1 cellular context compared by ENCODE assay signal in genomic region chr10:60073397-60073780, GRCh38.
TF ChIP-seq lines count a peak whose summit lies in the region.

No MANE protein-coding gene starts in this region.

TF ChIP-seq in K562, 482 proteins besides CTCF, POLR2A, EP300 and RAD21 (continued from another document and continues in another):
- TF ChIP-seq ZBTB2 (IDR thresholded peaks at IDR 0.05) (no peak), KDM1A (IDR thresholded peaks at IDR 0.05) (peak; percentile 70 to 78), BMI1 (IDR thresholded peaks at IDR 0.05; ENCODE audit: low read length) (no peak), ZNF511 (CRISPR knock-in tag; IDR thresholded peaks at IDR 0.05) (no peak), SLC30A9 (CRISPR knock-in tag; IDR thresholded peaks at IDR 0.05) (no peak), MCM5 (IDR thresholded peaks at IDR 0.05; ENCODE audit: low read depth) (no peak), ARID2 (IDR thresholded peaks at IDR 0.05) (no peak), ZNF696 (CRISPR knock-in tag; conservative IDR thresholded peaks at IDR 0.05) (no peak), FOXA3 (CRISPR knock-in tag; conservative IDR thresholded peaks at IDR 0.05 in 1 of 2, IDR thresholded peaks at IDR 0.05 in 1 of 2) (peak; percentile 84 to 97; a peak in 3 of 4 replicates), CC2D1A (IDR thresholded peaks at IDR 0.05) (peak; percentile 19; the same call in 1 of the 2 replicates), NRF1 (conservative IDR thresholded peaks at IDR 0.05 in 1 of 2, IDR thresholded peaks at IDR 0.05 in 1 of 2) (no peak), ZNF24 (IDR thresholded peaks at IDR 0.05) (no peak), MED1 (CRISPR knock-in tag; IDR thresholded peaks at IDR 0.05; ENCODE audit: borderline replicate concordance) (no peak), SIX5 (IDR thresholded peaks at IDR 0.05; ENCODE audit: borderline replicate concordance in 1 of 2, insufficient read depth in 1 of 2, low read depth in 1 of 2, low read length in 2 of 2) (no peak), RAD51 (IDR thresholded peaks at IDR 0.05; ENCODE audit: borderline replicate concordance, low read depth) (no peak), THRAP3 (IDR thresholded peaks at IDR 0.05; ENCODE audit: borderline replicate concordance) (no peak), CEBPZ (IDR thresholded peaks at IDR 0.05; ENCODE audit: borderline replicate concordance, low read depth, low read length) (no peak), POLR2H (tag; IDR thresholded peaks at IDR 0.05; ENCODE audit: low read depth) (no peak), ZFPM2 (CRISPR knock-in tag; IDR thresholded peaks at IDR 0.05) (no peak), ESRRB (CRISPR knock-in tag; IDR thresholded peaks at IDR 0.05; ENCODE audit: borderline replicate concordance) (no peak), MYNN (IDR thresholded peaks at IDR 0.05) (0 out of 2 replicates have a peak, but pooled peaks have one; percentile 51), MYNN (CRISPR knock-in tag; IDR thresholded peaks at IDR 0.05) (no peak), FOXO4 (CRISPR knock-in tag; IDR thresholded peaks at IDR 0.05) (no peak), STAT5A (IDR thresholded peaks at IDR 0.05; ENCODE audit: borderline replicate concordance, low read length) (peak; percentile 61; the same call in 1 of the 2 replicates), ZNF780A (CRISPR knock-in tag; IDR thresholded peaks at IDR 0.05) (no peak), TEAD1 (CRISPR knock-in tag; IDR thresholded peaks at IDR 0.05) (peak in 1 of 2 experiments; percentile 50; a peak in 1 of 4 replicates), GTF2A2 (tag; IDR thresholded peaks at IDR 0.05) (no peak), SMARCC2 (IDR thresholded peaks at IDR 0.05; ENCODE audit: low read depth) (peak; percentile 80; the same call in 1 of the 2 replicates), ZNF217 (CRISPR knock-in tag; IDR thresholded peaks at IDR 0.05) (no peak), ZFP91 (CRISPR knock-in tag; IDR thresholded peaks at IDR 0.05) (no peak), ATF4 (CRISPR knock-in tag; IDR thresholded peaks at IDR 0.05) (0 out of 2 replicates have a peak, but pooled peaks have one; percentile 27), ZNF395 (CRISPR knock-in tag; IDR thresholded peaks at IDR 0.05) (no peak), MLLT1 (IDR thresholded peaks at IDR 0.05) (no peak; a peak in 1 of 4 replicates), POLR2AphosphoS5 (IDR thresholded peaks at IDR 0.05; ENCODE audit: control insufficient read depth, insufficient read depth, low read depth, low read length) (peak; percentile 83), ZNF174 (CRISPR knock-in tag; IDR thresholded peaks at IDR 0.05) (no peak), POLR3G (IDR thresholded peaks at IDR 0.05; ENCODE audit: extremely low read depth, insufficient read length, insufficient replicate concordance) (no peak), LEF1 (IDR thresholded peaks at IDR 0.05) (peak; percentile 62), TCF7L2 (IDR thresholded peaks at IDR 0.05; ENCODE audit: low read depth, low read length) (no peak), CREM (IDR thresholded peaks at IDR 0.05; ENCODE audit: low read depth) (peak; percentile 29; the same call in 1 of the 2 replicates), MXD1 (CRISPR knock-in tag; IDR thresholded peaks at IDR 0.05; ENCODE audit: borderline replicate concordance, poor library complexity, severe bottlenecking) (no peak), ZNF583 (CRISPR knock-in tag; IDR thresholded peaks at IDR 0.05) (no peak), NKRF (IDR thresholded peaks at IDR 0.05; ENCODE audit: borderline replicate concordance) (no peak), JUND (IDR thresholded peaks at IDR 0.05; ENCODE audit: borderline replicate concordance, low read depth, low read length) (peak; percentile 87), JUND (tag; IDR thresholded peaks at IDR 0.05; ENCODE audit: borderline replicate concordance, low read depth, low read length) (peak; percentile 80; the same call in 1 of the 3 replicates), ZFP36 (IDR thresholded peaks at IDR 0.05; ENCODE audit: low read depth, low read length, partially characterized antibody) (peak; percentile 36), FOS (IDR thresholded peaks at IDR 0.05; ENCODE audit: extremely low read depth, insufficient read length) (no peak), BCL6 (CRISPR knock-in tag; IDR thresholded peaks at IDR 0.05) (no peak), ZNF79 (CRISPR knock-in tag; IDR thresholded peaks at IDR 0.05; ENCODE audit: low read depth) (no peak), ZNF354B (CRISPR knock-in tag; IDR thresholded peaks at IDR 0.05) (no peak), KLF13 (tag; IDR thresholded peaks at IDR 0.05; ENCODE audit: borderline replicate concordance, low read depth) (no peak), OTX1 (CRISPR knock-in tag; IDR thresholded peaks at IDR 0.05) (no peak), PTBP1 (IDR thresholded peaks at IDR 0.05; ENCODE audit: low read depth, low read length) (no peak), RBM34 (IDR thresholded peaks at IDR 0.05; ENCODE audit: borderline replicate concordance, insufficient read depth, low read length) (no peak), ZNF707 (CRISPR knock-in tag; conservative IDR thresholded peaks at IDR 0.05) (no peak), RCOR1 (IDR thresholded peaks at IDR 0.05; ENCODE audit: borderline replicate concordance in 1 of 2, low read depth in 2 of 2, low read length in 2 of 2) (peak; percentile 69 to 87; a peak in 2 of 4 replicates), NR4A1 (CRISPR knock-in tag; IDR thresholded peaks at IDR 0.05) (no peak), NR4A1 (tag; IDR thresholded peaks at IDR 0.05) (no peak)
